In the genomic region with DNA sequence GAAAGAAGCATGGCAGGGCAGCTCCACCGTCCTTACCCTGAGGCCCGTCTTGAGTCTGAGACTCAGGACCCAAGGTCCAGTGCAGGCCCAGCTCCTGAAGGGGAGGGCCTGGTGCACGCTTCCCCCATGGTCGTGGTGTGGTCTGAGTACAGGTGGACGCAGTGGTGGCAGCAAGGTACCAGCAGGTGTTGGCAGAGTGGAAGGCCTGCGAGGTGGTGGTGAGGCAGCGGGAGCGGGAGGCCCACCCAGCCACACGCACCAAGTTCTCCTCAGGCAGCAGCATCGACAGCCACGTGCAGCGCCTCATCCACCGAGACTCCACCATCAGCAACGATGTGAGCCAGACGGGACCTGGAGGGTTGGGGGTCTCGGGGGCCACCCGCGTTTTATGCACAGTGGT, we compare ENCODE assay signal across 31 cellular contexts.
"Had no signal": no experiment of that assay in that cellular context is flagged by ENCODE, and none has a peak within 500 bp of the region (broad histone marks: within the 10 kb centered on the region; RNA-seq: fewer than 3 reads in every experiment).

No MANE protein-coding gene starts in this region.

- H3K9me3 Mint-ChIP-seq: naive thymus-derived CD4-positive, alpha-beta T cell; natural killer cell treated with Interleukin-12 subunit alpha and Interleukin-12 subunit beta and Interleukin-15 and Interleukin-18, amount 100 ng/mL, for 72 hours; nephron progenitor cell; neural crest cell; stimulated activated naive B cell treated with anti-CD40 and anti-IgM and Interleukin-4, amounts not matched to agents 10 μg/mL and 1 μg/mL and 100 μg/mL, for 72 hours; stimulated activated naive CD8-positive, alpha-beta T cell treated with anti-CD3 and anti-CD28 coated beads, Interleukin-15, Interleukin-2, amounts not matched to agents 100 ng/mL and 50 ng/mL, for 24 hours had no signal

- H3K36me3 Mint-ChIP-seq: natural killer cell treated with Interleukin-12 subunit alpha and Interleukin-12 subunit beta and Interleukin-15 and Interleukin-18, amount 100 ng/mL, for 72 hours had no signal

- H3K4me2 ChIP-seq: smooth muscle cell had no signal

- H3K4me1 ChIP-seq: parathyroid adenoma, psoas muscle, thyroid gland, upper lobe of left lung, vagina had no signal

- ATAC-seq: naive thymus-derived CD4-positive, alpha-beta T cell; natural killer cell treated with Interleukin-12 subunit alpha and Interleukin-12 subunit beta and Interleukin-15 and Interleukin-18, amount 100 ng/mL, for 72 hours; psoas muscle; right cardiac atrium; sciatic nerve; stimulated activated naive B cell treated with anti-CD40 and anti-IgM and Interleukin-4, amounts not matched to agents 10 μg/mL and 1 μg/mL and 100 μg/mL, for 72 hours had no signal

- DNase-seq: naive thymus-derived CD4-positive, alpha-beta T cell; nephron progenitor cell; nucleus accumbens; ovary; psoas muscle; right cardiac atrium; spleen; stimulated activated CD4-positive, alpha-beta T cell treated with anti-CD3 and anti-CD28 coated beads, Interleukin-12 subunit alpha, Interleukin-12 subunit beta, amount 100 ng/mL, for 4 hours; stimulated activated CD4-positive, alpha-beta T cell treated with anti-CD3 and anti-CD28 coated beads, Interleukin-1b, Interleukin-23, amount 100 ng/mL, for 48 hours; stimulated activated CD4-positive, alpha-beta T cell treated with anti-CD3 and anti-CD28 coated beads, Interleukin-4, amount 100 ng/mL, for 1 hour; stimulated activated CD4-positive, alpha-beta T cell treated with anti-CD3 and anti-CD28 coated beads, Interleukin-4, amount 100 ng/mL, for 4 hours; stimulated activated CD8-positive, alpha-beta memory T cell treated with anti-CD3 and anti-CD28 coated beads, Interleukin-4, amount 100 ng/mL, for 48 hours; stimulated activated naive B cell treated with anti-CD40 and anti-IgM and Interleukin-4, amounts not matched to agents 10 μg/mL and 1 μg/mL and 100 μg/mL, for 72 hours; stimulated activated naive CD4-positive, alpha-beta T cell treated with Interleukin-2 at 50 U/mL for 16 hours; stomach; thyroid gland; trophoblast cell had no signal

- H3K4me3 Mint-ChIP-seq: naive thymus-derived CD4-positive, alpha-beta T cell; natural killer cell treated with Interleukin-12 subunit alpha and Interleukin-12 subunit beta and Interleukin-15 and Interleukin-18, amount 100 ng/mL, for 72 hours; nephron progenitor cell; neural crest cell; stimulated activated naive B cell treated with anti-CD40 and anti-IgM and Interleukin-4, amounts not matched to agents 10 μg/mL and 1 μg/mL and 100 μg/mL, for 72 hours; stimulated activated naive CD8-positive, alpha-beta T cell treated with anti-CD3 and anti-CD28 coated beads, Interleukin-15, Interleukin-2, amounts not matched to agents 100 ng/mL and 50 ng/mL, for 24 hours had no signal

- H3K9me3 ChIP-seq: neutrophil, ovary, psoas muscle, spleen, stomach, thoracic aorta, thyroid gland, tibial nerve, upper lobe of left lung, vagina had no signal

- H3K36me3 ChIP-seq: ovary had no signal

- H3K27ac Mint-ChIP-seq: natural killer cell treated with Interleukin-12 subunit alpha and Interleukin-12 subunit beta and Interleukin-15 and Interleukin-18, amount 100 ng/mL, for 72 hours; progenitor cell of endocrine pancreas; stimulated activated naive B cell treated with anti-CD40 and anti-IgM and Interleukin-4, amounts not matched to agents 10 μg/mL and 1 μg/mL and 100 μg/mL, for 72 hours; stimulated activated naive CD8-positive, alpha-beta T cell treated with anti-CD3 and anti-CD28 coated beads, Interleukin-15, Interleukin-2, amounts not matched to agents 100 ng/mL and 50 ng/mL, for 24 hours had no signal

- H3K9ac ChIP-seq: parathyroid adenoma had no signal

- H3K79me2 ChIP-seq: parathyroid adenoma had no signal

- H3K4me3 ChIP-seq: ovary, psoas muscle, skin epidermis, smooth muscle cell, spleen, stomach, thoracic aorta, thyroid gland, tibial nerve, upper lobe of left lung, vagina had no signal

- H3K4me1 Mint-ChIP-seq: naive thymus-derived CD4-positive, alpha-beta T cell; stimulated activated naive B cell treated with anti-CD40 and anti-IgM and Interleukin-4, amounts not matched to agents 10 μg/mL and 1 μg/mL and 100 μg/mL, for 72 hours had no signal

- H3K27me3 Mint-ChIP-seq: naive thymus-derived CD4-positive, alpha-beta T cell; natural killer cell treated with Interleukin-12 subunit alpha and Interleukin-12 subunit beta and Interleukin-15 and Interleukin-18, amount 100 ng/mL, for 72 hours; progenitor cell of endocrine pancreas; stimulated activated naive B cell treated with anti-CD40 and anti-IgM and Interleukin-4, amounts not matched to agents 10 μg/mL and 1 μg/mL and 100 μg/mL, for 72 hours; stimulated activated naive CD8-positive, alpha-beta T cell treated with anti-CD3 and anti-CD28 coated beads, Interleukin-15, Interleukin-2, amounts not matched to agents 100 ng/mL and 50 ng/mL, for 24 hours had no signal

- FAIRE-seq: urothelium cell line had no signal

- H3K27ac ChIP-seq: neutrophil, ovary, parathyroid adenoma, psoas muscle, spleen, stomach, thoracic aorta, thyroid gland, tibial nerve, upper lobe of left lung, vagina had no signal

- H2AFZ ChIP-seq: parathyroid adenoma had no signal

- H3K27me3 ChIP-seq: neutrophil, ovary, spleen, stomach, thyroid gland, tibial nerve, upper lobe of left lung, vagina had no signal
